ENCODE assay signal across 1 cellular context in genomic region chr3:67635257-67635656, GRCh38.
A peak's percentile ranks its signal among the peaks of the same experiment; 100 is the strongest.
TF ChIP-seq lines count a peak whose summit lies in the region.

No MANE protein-coding gene starts in this region.

TF ChIP-seq in SK-N-SH, 30 proteins besides CTCF, POLR2A, EP300 and RAD21 (continued from another document):
- TF ChIP-seq PBX3 (IDR thresholded peaks at IDR 0.05): peak; percentile 61
- TF ChIP-seq FOXM1 (IDR thresholded peaks at IDR 0.05; ENCODE audit: low read depth): no peak
- no peak for TF ChIP-seq GATA2 (CRISPR knock-in tag; IDR thresholded peaks at IDR 0.05)
